Comparison of ENCODE assay signal across 8 cellular contexts in genomic region chr1:215566556-215567490, GRCh38. TPM values are rescaled to one million over a fixed set of nuclear protein-coding genes. Genes with fewer than 3 reads are reported as not detected.
DNase-seq lines count a peak whose midpoint lies in the region; ATAC-seq and TF ChIP-seq lines count a peak whose summit lies in the region.

TSS of gene KCTD3 (plus strand) at chr1:215567304. CDS start at chr1:215567686, 382 bp downstream.

- peak within 1 kb of the TSS; percentile 65 for H3K9ac ChIP-seq in endodermal cell (ENCODE audit: extremely low read depth, low read length, poor library complexity, severe bottlenecking)

- ATAC-seq in GM19035 (IDR thresholded peaks at IDR 0.05; ENCODE audit: unreplicated experiment) (peak; percentile 65), HG03175 (IDR thresholded peaks at IDR 0.05; ENCODE audit: unreplicated experiment) (peak; percentile 65), memory B cell (ENCODE audit: low read depth) (peak; percentile 62)

- peak; percentile 74 for DNase-seq in BE2C
- peak; percentile 85 for DNase-seq in NCI-H345 (lab: John Stamatoyannopoulos, UW)
- DNase-seq in activated CD4-positive, alpha-beta T cell treated with anti-CD3 and anti-CD28 coated beads, Interleukin-2, amount 10 ng/mL, durations not matched to agents 24 days and 14 days: peak; percentile 84
- peak; percentile 92 for DNase-seq in endodermal cell
- peak in 1 of 2 donors; percentile 6 for DNase-seq in memory B cell (ENCODE audit: low spot score in 2 of 2)
- DNase-seq in stimulated activated CD8-positive, alpha-beta memory T cell treated with anti-CD3 and anti-CD28 coated beads, Interleukin-2, amount 100 ng/mL, for 48 hours (ENCODE audit: low read depth in 2 of 2): peak; percentile 18 to 32

- H3K36me3 ChIP-seq in BE2C (no peaks in the 10 kb centered on the region), endodermal cell (ENCODE audit: control insufficient read depth, insufficient read depth, low read length) (no peaks in the 10 kb centered on the region)

- peaks cover 6% of the 10 kb centered on the region; the same call in 1 of the 2 replicates for H3K4me1 ChIP-seq in BE2C
- no peaks in the 10 kb centered on the region for H3K4me1 ChIP-seq in endodermal cell (ENCODE audit: control insufficient read depth, insufficient read depth, low read length)

- H3K27ac Mint-ChIP-seq in activated CD4-positive, alpha-beta T cell treated with anti-CD3 and anti-CD28 coated beads, Interleukin-2, amount 10 ng/mL, durations not matched to agents 24 days and 14 days: peak within 1 kb of the TSS; percentile 82
- H3K27ac Mint-ChIP-seq in endodermal cell (peak within 1 kb of the TSS; percentile 98), memory B cell (peak within 1 kb of the TSS; percentile 65)

- H3K4me3 ChIP-seq in BE2C (ENCODE audit: low read depth, low read length): peak within 1 kb of the TSS; percentile 77
- peak within 1 kb of the TSS; percentile 99 for H3K4me3 ChIP-seq in endodermal cell (ENCODE audit: low read length)

- H3K27ac ChIP-seq in endodermal cell (ENCODE audit: low read depth, low read length): peak within 1 kb of the TSS; percentile 88

- intact Hi-C loops in activated CD4-positive, alpha-beta T cell treated with anti-CD3 and anti-CD28 coated beads, Interleukin-2, amount 10 ng/mL, durations not matched to agents 24 days and 14 days (cut with micrococcal nuclease): no loop called here

- H3K36me3 Mint-ChIP-seq in activated CD4-positive, alpha-beta T cell treated with anti-CD3 and anti-CD28 coated beads, Interleukin-2, amount 10 ng/mL, durations not matched to agents 24 days and 14 days (ENCODE audit: low read depth): no peaks in the 10 kb centered on the region
- H3K36me3 Mint-ChIP-seq in endodermal cell (ENCODE audit: low read depth) (peaks cover 1% of the 10 kb centered on the region), memory B cell (no peaks in the 10 kb centered on the region)

- H3K27me3 ChIP-seq in BE2C (no peaks in the 10 kb centered on the region), endodermal cell (ENCODE audit: control insufficient read depth, insufficient read depth, low read length, poor library complexity, severe bottlenecking) (no peaks in the 10 kb centered on the region)

- no peaks in the 10 kb centered on the region for H3K9me3 Mint-ChIP-seq in activated CD4-positive, alpha-beta T cell treated with anti-CD3 and anti-CD28 coated beads, Interleukin-2, amount 10 ng/mL, durations not matched to agents 24 days and 14 days
- H3K9me3 Mint-ChIP-seq in endodermal cell (peaks cover 1% of the 10 kb centered on the region), memory B cell (no peaks in the 10 kb centered on the region)

- 10 to 31% methylated on average over 6 to 44 of the region's 44 CpGs for WGBS in endodermal cell (ENCODE audit: insufficient coverage in 1 of 2, insufficient read length in 1 of 2), 2 experiments

- H3K4me3 Mint-ChIP-seq in activated CD4-positive, alpha-beta T cell treated with anti-CD3 and anti-CD28 coated beads, Interleukin-2, amount 10 ng/mL, durations not matched to agents 24 days and 14 days: peak within 1 kb of the TSS; percentile 89
- H3K4me3 Mint-ChIP-seq in endodermal cell (peak within 1 kb of the TSS; percentile 97), memory B cell (peak within 1 kb of the TSS; percentile 94)

- H3K9me3 ChIP-seq in BE2C: no peaks in the 10 kb centered on the region
- no peaks in the 10 kb centered on the region for H3K9me3 ChIP-seq in endodermal cell (ENCODE audit: control insufficient read depth, low read length)

- H3K27me3 Mint-ChIP-seq in activated CD4-positive, alpha-beta T cell treated with anti-CD3 and anti-CD28 coated beads, Interleukin-2, amount 10 ng/mL, durations not matched to agents 24 days and 14 days: peaks cover 12% of the 10 kb centered on the region
- H3K27me3 Mint-ChIP-seq in endodermal cell (ENCODE audit: insufficient read depth) (no peaks in the 10 kb centered on the region), memory B cell (peaks cover 6% of the 10 kb centered on the region)

- TF ChIP-seq CTCF in BE2C (IDR thresholded peaks at IDR 0.05; ENCODE audit: low read depth, low read length) (no peak), endodermal cell (conservative IDR thresholded peaks at IDR 0.05) (no peak)

- peaks cover 27% of the 10 kb centered on the region for H3K4me1 Mint-ChIP-seq in activated CD4-positive, alpha-beta T cell treated with anti-CD3 and anti-CD28 coated beads, Interleukin-2, amount 10 ng/mL, durations not matched to agents 24 days and 14 days
- H3K4me1 Mint-ChIP-seq in endodermal cell: peaks cover 15% of the 10 kb centered on the region
- peaks cover 17% of the 10 kb centered on the region for H3K4me1 Mint-ChIP-seq in memory B cell

RNA-seq across cellular contexts. Expression of gene KCTD3, which starts in this region (rescaled TPM):
- 29.3 TPM for polyA plus RNA-seq in BE2C (2012; ENCODE audit: insufficient read depth, insufficient read length, low read depth)
- total RNA-seq in activated CD4-positive, alpha-beta T cell treated with anti-CD3 and anti-CD28 coated beads, Interleukin-2, amount 10 ng/mL, durations not matched to agents 24 days and 14 days: 4.5 and 6.9 TPM in 2 replicates
- 10 to 100 TPM; 42.2 to 46.5 TPM for total RNA-seq in endodermal cell
- polyA plus RNA-seq in endodermal cell (2013, experiment 1 of 2): 46.2 TPM
- 47.8 TPM for polyA plus RNA-seq in endodermal cell (2013, experiment 2 of 2)
